Comparison of ENCODE assay signal across 16 cellular contexts in the genomic region with DNA sequence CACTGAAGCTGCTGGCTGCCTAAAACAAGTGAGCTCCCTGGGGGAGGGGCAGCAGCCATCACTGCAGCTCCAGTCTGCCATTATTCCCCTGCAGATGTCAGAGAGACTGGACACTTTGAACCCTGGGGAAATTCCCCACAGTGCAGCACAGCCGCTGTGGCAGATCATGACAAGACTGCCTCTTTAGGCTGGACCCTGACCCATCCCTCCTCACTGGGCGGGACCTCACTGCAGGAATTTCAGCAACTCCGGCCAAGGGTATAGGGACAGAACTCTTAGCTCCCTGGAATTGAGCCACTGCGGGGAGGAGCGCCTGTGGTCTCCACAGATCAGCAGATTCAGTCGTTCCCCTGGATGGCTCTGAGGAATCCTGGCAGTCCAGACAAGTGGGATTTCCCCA.
"Had no signal": no experiment of that assay in that cellular context is flagged by ENCODE, and none has a peak within 500 bp of the region (broad histone marks: within the 10 kb centered on the region; RNA-seq: fewer than 3 reads in every experiment).

No MANE protein-coding gene starts in this region.

- H3K27ac Mint-ChIP-seq: activated naive CD8-positive, alpha-beta T cell; progenitor cell of endocrine pancreas; stimulated activated naive CD8-positive, alpha-beta T cell treated with anti-CD3 and anti-CD28 coated beads, Interleukin-15, Interleukin-2, amounts not matched to agents 100 ng/mL and 50 ng/mL, for 24 hours had no signal

- H3K4me3 Mint-ChIP-seq: activated naive CD8-positive, alpha-beta T cell; stimulated activated naive CD8-positive, alpha-beta T cell treated with anti-CD3 and anti-CD28 coated beads, Interleukin-15, Interleukin-2, amounts not matched to agents 100 ng/mL and 50 ng/mL, for 24 hours had no signal

- ATAC-seq: left ventricle myocardium superior had no signal

- H3K36me3 Mint-ChIP-seq: activated naive CD8-positive, alpha-beta T cell had no signal

- H3K36me3 ChIP-seq: esophagus muscularis mucosa, right atrium auricular region, suprapubic skin had no signal

- H3K27ac ChIP-seq: esophagus muscularis mucosa, right atrium auricular region, suprapubic skin had no signal

- H3K9me3 ChIP-seq: right atrium auricular region, suprapubic skin had no signal

- H3K27me3 Mint-ChIP-seq: activated naive CD8-positive, alpha-beta T cell; progenitor cell of endocrine pancreas; stimulated activated naive CD8-positive, alpha-beta T cell treated with anti-CD3 and anti-CD28 coated beads, Interleukin-15, Interleukin-2, amounts not matched to agents 100 ng/mL and 50 ng/mL, for 24 hours had no signal

- H3K27me3 ChIP-seq: esophagus muscularis mucosa, right atrium auricular region, suprapubic skin had no signal

- H3K4me1 ChIP-seq: esophagus muscularis mucosa, right atrium auricular region, suprapubic skin had no signal

- DNase-seq: activated CD4-positive, alpha-beta T cell treated with anti-CD3 and anti-CD28 coated beads, Interleukin-2, amount 50 U/mL, for 1 hour; activated CD4-positive, CD25-positive, alpha-beta regulatory T cell treated with anti-CD3 and anti-CD28 coated beads, Interleukin-2, amount 50 U/mL, for 72 hours; cerebellar nuclear complex; cortex of kidney; hippocampal formation; kidney glomerular epithelial cell; left ventricle myocardium superior; stimulated activated CD4-positive, alpha-beta T cell treated with anti-CD3 and anti-CD28 coated beads, Interleukin-2, amount 100 ng/mL, for 24 hours; T1000; trophoblast cell had no signal

- H3K4me3 ChIP-seq: esophagus muscularis mucosa, right atrium auricular region, suprapubic skin had no signal
